9 cellular contexts compared by ENCODE assay signal in genomic region chr1:22450421-22451021, GRCh38. TPM values are rescaled to one million over a fixed set of nuclear protein-coding genes. Genes with fewer than 3 reads are reported as not detected.
DNase-seq lines count a peak whose midpoint lies in the region; ATAC-seq and TF ChIP-seq lines count a peak whose summit lies in the region.
"Had no signal": no experiment of that assay in that cellular context is flagged by ENCODE, and none has a peak within 500 bp of the region (broad histone marks: within the 10 kb centered on the region; RNA-seq: fewer than 3 reads in every experiment).

No MANE protein-coding gene starts in this region.

- no peak overlapping the region for H3K4me2 ChIP-seq in fibroblast of lung (ENCODE audit: extremely low read depth, insufficient read depth, low read length)

- H4K20me1 ChIP-seq in fibroblast of lung (ENCODE audit: control insufficient read depth, extremely low read depth, insufficient read depth, low read length) = no peaks in the 10 kb centered on the region

- no peak for DNase-seq in cardiac muscle cell (ENCODE audit: low read depth in 1 of 2, low spot score in 1 of 2)
- no peak for DNase-seq in left ventricle myocardium superior
- DNase-seq in Panc1 (ENCODE audit: low read depth, low spot score) = no peak
- DNase-seq in fibroblast of lung (ENCODE audit: low read depth in 2 of 2) = no peak
- no peak for DNase-seq in sciatic nerve (ENCODE audit: low spot score)
- no peak for DNase-seq in DMS79 treated with DMSO at 0.1 percent for 48 hours (lab: John Stamatoyannopoulos, UW)

- H3K9me3 ChIP-seq in cardiac muscle cell (ENCODE audit: low read depth) (no peaks in the 10 kb centered on the region), Panc1 (ENCODE audit: control insufficient read depth, insufficient read depth, low read depth, low read length) (no peaks in the 10 kb centered on the region), fibroblast of lung (ENCODE audit: control insufficient read depth, insufficient read depth, low read depth, low read length) (no peaks in the 10 kb centered on the region), stomach smooth muscle (ENCODE audit: control insufficient read depth in 2 of 2, low read length in 2 of 2) (no peaks in the 10 kb centered on the region)

- H3K4me3 ChIP-seq in cardiac muscle cell (no peak overlapping the region), Panc1 (ENCODE audit: low read depth in 2 of 2, low read length in 2 of 2) (0 out of 4 replicates have a peak overlapping the region, but pooled peaks of 1 of the 2 experiments have one; percentile 0), fibroblast of lung (replicated peaks in 1 of 4; ENCODE audit: control extremely low read depth in 1 of 4, insufficient read depth in 1 of 4, low read depth in 3 of 4, low read length in 4 of 4) (no peak overlapping the region), stomach smooth muscle (ENCODE audit: low read length in 2 of 2) (no peak overlapping the region)

- H3K36me3 ChIP-seq in cardiac muscle cell (no peaks in the 10 kb centered on the region), Panc1 (ENCODE audit: control insufficient read depth, insufficient read depth, low read length) (no peaks in the 10 kb centered on the region; the same call in 1 of the 2 replicates), fibroblast of lung (ENCODE audit: control insufficient read depth, insufficient read depth, low read length) (no peaks in the 10 kb centered on the region), stomach smooth muscle (ENCODE audit: control insufficient read depth in 2 of 2, insufficient read depth in 2 of 2, low read length in 2 of 2) (no peaks in the 10 kb centered on the region)

- no peak for ATAC-seq in left ventricle myocardium superior
- no peak for ATAC-seq in Panc1
- ATAC-seq in HG03280 (IDR thresholded peaks at IDR 0.05; ENCODE audit: unreplicated experiment) = no peak
- ATAC-seq in sciatic nerve = no peak

- intact Hi-C loops in left ventricle myocardium superior (cut with micrococcal nuclease) = no loop called here
- intact Hi-C loops in Panc1 (cut with micrococcal nuclease; ENCODE audit: unreplicated experiment) = no loop called here
- intact Hi-C loops in sciatic nerve (cut with DNase I) = no loop called here

- H3K4me1 ChIP-seq in cardiac muscle cell (ENCODE audit: low read depth) (peaks cover 45% of the 10 kb centered on the region), Panc1 (ENCODE audit: control insufficient read depth, insufficient read depth, low read length) (peaks cover 41% of the 10 kb centered on the region), fibroblast of lung (ENCODE audit: control insufficient read depth, extremely low read depth, insufficient read depth, low read length) (peaks cover 9% of the 10 kb centered on the region), stomach smooth muscle (ENCODE audit: control insufficient read depth, insufficient read depth, low read length) (peaks cover 18% of the 10 kb centered on the region)

- POLR2A ChIA-PET in Panc1 (lab: Charles Lee) = no interaction called here

- peak overlapping the region; percentile 10 for H2AFZ ChIP-seq in fibroblast of lung (ENCODE audit: low read length)

- H3K79me2 ChIP-seq in fibroblast of lung (ENCODE audit: control insufficient read depth, insufficient read depth, low read length) = peaks cover 10% of the 10 kb centered on the region

- TF ChIP-seq CTCF in cardiac muscle cell (IDR thresholded peaks at IDR 0.05; ENCODE audit: low read depth, low read length) = no peak
- TF ChIP-seq CTCF in Panc1 (IDR thresholded peaks at IDR 0.05) = no peak
- TF ChIP-seq CTCF in fibroblast of lung (conservative IDR thresholded peaks at IDR 0.05 in 1 of 2, IDR thresholded peaks at IDR 0.05 in 1 of 2; ENCODE audit: low read depth in 1 of 2, low read length in 2 of 2) = no peak

- H3K27ac ChIP-seq in cardiac muscle cell = peak overlapping the region; percentile 95
- H3K27ac ChIP-seq in Panc1 (ENCODE audit: low read length) = peak overlapping the region; percentile 94
- H3K27ac ChIP-seq in fibroblast of lung (ENCODE audit: insufficient read depth, low read length) = no peak overlapping the region
- peak overlapping the region; percentile 95 for H3K27ac ChIP-seq in stomach smooth muscle (ENCODE audit: low read length)

- BruUV-seq in Panc1 (replicated peaks; lab: Mats Ljungman, UMichigan) = no TSS peak

- no peaks in the 10 kb centered on the region for H3K27me3 ChIP-seq in cardiac muscle cell
- H3K27me3 ChIP-seq in Panc1 (ENCODE audit: control insufficient read depth, insufficient read depth, low read length) = no peaks in the 10 kb centered on the region
- H3K27me3 ChIP-seq in fibroblast of lung (ENCODE audit: control insufficient read depth, insufficient read depth, low read length) = no peaks in the 10 kb centered on the region
- no peaks in the 10 kb centered on the region for H3K27me3 ChIP-seq in stomach smooth muscle (ENCODE audit: control insufficient read depth in 1 of 2, insufficient read depth in 2 of 2, low read length in 2 of 2)
- H3K27me3 ChIP-seq: BLaER1 treated with 17β-estradiol and CSF1 and Interleukin-3, amounts not matched to agents 10 nM and 100 nM had no signal

- CTCF ChIA-PET in Panc1 (lab: Charles Lee) = interaction anchor here (0.6 kb wide), 1 partner anchor 479 kb away, joined by 3 read pairs; no protein-coding TSS in a partner anchor

- in situ Hi-C loops in Panc1 (cut with HindIII; ENCODE audit: low pct_unique_long_range_greater_than_20kb, low sequenced_read_pairs) = no loop called here

- H3K9ac ChIP-seq in fibroblast of lung (ENCODE audit: insufficient read depth, low read length) = no peak overlapping the region
- H3K9ac ChIP-seq in stomach smooth muscle (ENCODE audit: low read length in 2 of 2) = no peak overlapping the region

RNA-seq across cellular contexts. Expression of gene ZBTB40, which starts 1.1 kb away (rescaled TPM):
- 14.1 and 18.1 TPM in 2 replicates for total RNA-seq in cardiac muscle cell
- 8.3 and 8.5 TPM in 2 replicates for polyA plus RNA-seq in cardiac muscle cell
- 18.4 TPM for total RNA-seq in left ventricle myocardium superior
- total RNA-seq in Panc1 (2021; ENCODE audit: unreplicated experiment) = 24.3 TPM
- 12.8 TPM for polyA plus RNA-seq in Panc1 (2012; ENCODE audit: insufficient read length)
- 9.5 and 12.4 TPM in 2 replicates for total RNA-seq in fibroblast of lung
- 3.4 and 3.5 TPM in 2 replicates for polyA plus RNA-seq in fibroblast of lung
- 4.3 and 4.6 TPM in 2 replicates for polyA plus RNA-seq in fibroblast of lung (2012)
- polyA minus RNA-seq in fibroblast of lung (ENCODE audit: low replicate concordance) = 12.4 and 21.2 TPM in 2 replicates
- 25.8 TPM for total RNA-seq in sciatic nerve
